8 cellular contexts compared by ENCODE assay signal in genomic region chr15:84716036-84716732, GRCh38.
DNase-seq lines count a peak whose midpoint lies in the region; ATAC-seq and TF ChIP-seq lines count a peak whose summit lies in the region.

TSS of gene SEC11A (minus strand) at chr15:84716139. CDS start at chr15:84716075, 64 bp downstream.

- TF ChIP-seq CTCF in AG09309 (IDR thresholded peaks at IDR 0.05; ENCODE audit: control insufficient read depth, insufficient read depth, low read depth, low read length, missing control alignments): no peak

- peak; percentile 71 for DNase-seq in AG09309 (ENCODE audit: low read depth)
- DNase-seq in NCI-H446 (lab: John Stamatoyannopoulos, UW): peak; percentile 70 to 90
- peak; percentile 96 for DNase-seq in cerebellar cortex (ENCODE audit: low spot score)
- DNase-seq in islet precursor cell: peak; percentile 98
- DNase-seq in stimulated activated CD4-positive, alpha-beta T cell treated with anti-CD3 and anti-CD28 coated beads, Interleukin-12 subunit alpha, Interleukin-12 subunit beta, amount 100 ng/mL, for 48 hours (ENCODE audit: low read depth in 2 of 3, low spot score in 1 of 3): peak; percentile 87 to 88 (median 87)

- peak within 1 kb of the TSS; percentile 81 for H3K4me3 ChIP-seq in AG09309 (ENCODE audit: control insufficient read depth, low read depth, low read length)

- ATAC-seq in GM19025 (IDR thresholded peaks at IDR 0.05; ENCODE audit: low read depth, unreplicated experiment) (peak; percentile 97), HG03342 (IDR thresholded peaks at IDR 0.05; ENCODE audit: unreplicated experiment) (peak; percentile 92)
- peak; percentile 94 to 96 for ATAC-seq in activated CD4-positive, CD25-positive, alpha-beta regulatory T cell treated with anti-CD3 and anti-CD28 coated beads, Interleukin-2, amount 50 U/mL, for 24 hours

Comparison
In these comparisons a context has a peak if more than half of its experiments do, and no peak if none do; other contexts are left out.
1. Peak in every context shown above with its lines: DNase-seq, ATAC-seq and H3K4me3 ChIP-seq.